Comparison of ENCODE assay signal across 1 cellular context in genomic region chr19:49513746-49514118, GRCh38.
TF ChIP-seq lines count a peak whose summit lies in the region.

No MANE protein-coding gene starts in this region.

TF ChIP-seq in K562, 482 proteins besides CTCF, POLR2A, EP300 and RAD21:
- TF ChIP-seq TCF7 (IDR thresholded peaks at IDR 0.05; ENCODE audit: borderline replicate concordance), result no peak
- TF ChIP-seq ZNF584 (CRISPR knock-in tag; IDR thresholded peaks at IDR 0.05; ENCODE audit: low read depth), result no peak
TF ChIP-seq in K562: peak in this region for 0.
